ENCODE assay signal across 22 cellular contexts in genomic region chr10:88249450-88249849, GRCh38.
DNase-seq lines count a peak whose midpoint lies in the region; ATAC-seq, FAIRE-seq and TF ChIP-seq lines count a peak whose summit lies in the region.
"Had no signal": no experiment of that assay in that cellular context is flagged by ENCODE, and none has a peak within 500 bp of the region (broad histone marks: within the 10 kb centered on the region; RNA-seq: fewer than 3 reads in every experiment).

No MANE protein-coding gene starts in this region.

- CTCF ChIA-PET in activated CD8-positive, alpha-beta memory T cell treated with anti-CD3 and anti-CD28 coated beads, Interleukin-2, amount 10 ng/mL, durations not matched to agents 7 days and 5 days (lab: Charles Lee) = no interaction called here

- H3K4me1 ChIP-seq in astrocyte (ENCODE audit: insufficient read depth, low read length) = peaks cover 25% of the 10 kb centered on the region
- H3K4me1 ChIP-seq in foreskin keratinocyte = no peaks in the 10 kb centered on the region

- TF ChIP-seq CTCF in natural killer cell (IDR thresholded peaks at IDR 0.05) (no peak), astrocyte (IDR thresholded peaks at IDR 0.05; ENCODE audit: insufficient read depth, low read depth, low read length) (no peak), foreskin keratinocyte (conservative IDR thresholded peaks at IDR 0.05) (no peak)

- DNase-seq in natural killer cell treated with Interleukin-12 subunit alpha and Interleukin-12 subunit beta and Interleukin-15 and Interleukin-18, amount 100 ng/mL, for 72 hours (ENCODE audit: low spot score) = no peak
- DNase-seq in natural killer cell (no peak), astrocyte (ENCODE audit: low read depth) (no peak), foreskin keratinocyte (peak in 1 of 2 donors; percentile 31), NCI-H1417 treated with DMSO at 0.1 percent for 48 hours (lab: John Stamatoyannopoulos, UW) (no peak), left lobe of liver (ENCODE audit: low spot score) (no peak)
- DNase-seq in activated CD8-positive, alpha-beta memory T cell treated with anti-CD3 and anti-CD28 coated beads, Interleukin-2, amount 10 ng/mL, durations not matched to agents 7 days and 5 days = no peak
- DNase-seq: 8988T; ACHN; C1 segment of cervical spinal cord; Calu3; CD4-positive, alpha-beta T cell; DMS79; EL; GDM1 had no signal

- H3K36me3 ChIP-seq in astrocyte (ENCODE audit: insufficient read depth, low read length) = no peaks in the 10 kb centered on the region

- no peaks in the 10 kb centered on the region for H3K36me3 Mint-ChIP-seq in natural killer cell treated with Interleukin-12 subunit alpha and Interleukin-12 subunit beta and Interleukin-15 and Interleukin-18, amount 100 ng/mL, for 72 hours
- H3K36me3 Mint-ChIP-seq in natural killer cell (no peaks in the 10 kb centered on the region), astrocyte (ENCODE audit: low read depth, unreplicated experiment) (no peaks in the 10 kb centered on the region)
- H3K36me3 Mint-ChIP-seq in activated CD8-positive, alpha-beta memory T cell treated with anti-CD3 and anti-CD28 coated beads, Interleukin-2, amount 10 ng/mL, durations not matched to agents 7 days and 5 days = peaks cover 3% of the 10 kb centered on the region

- H3K27me3 ChIP-seq in astrocyte (ENCODE audit: insufficient read depth, low read length) (no peaks in the 10 kb centered on the region), foreskin keratinocyte (peaks cover 12% of the 10 kb centered on the region)

- FAIRE-seq in astrocyte (lab: Jason Lieb, UNC) = no peak
- FAIRE-seq: GM12892, GM19239, H54 had no signal

- H3K4me3 ChIP-seq in astrocyte (ENCODE audit: insufficient read depth, low read depth, low read length) = no peak overlapping the region

- no peaks in the 10 kb centered on the region for H3K79me2 ChIP-seq in astrocyte (ENCODE audit: insufficient read depth, low read length)

- no peaks in the 10 kb centered on the region for H3K27me3 Mint-ChIP-seq in natural killer cell treated with Interleukin-12 subunit alpha and Interleukin-12 subunit beta and Interleukin-15 and Interleukin-18, amount 100 ng/mL, for 72 hours
- H3K27me3 Mint-ChIP-seq in natural killer cell (ENCODE audit: low read depth in 2 of 2) (no peaks in the 10 kb centered on the region), astrocyte (ENCODE audit: low read depth, unreplicated experiment) (peaks cover 8% of the 10 kb centered on the region)
- H3K27me3 Mint-ChIP-seq in activated CD8-positive, alpha-beta memory T cell treated with anti-CD3 and anti-CD28 coated beads, Interleukin-2, amount 10 ng/mL, durations not matched to agents 7 days and 5 days = no peaks in the 10 kb centered on the region
- H3K27me3 Mint-ChIP-seq: B cell; CD4-positive, alpha-beta T cell had no signal

- H3K4me2 ChIP-seq in astrocyte (ENCODE audit: low read length) = no peak overlapping the region

- no peak overlapping the region for H3K27ac Mint-ChIP-seq in natural killer cell treated with Interleukin-12 subunit alpha and Interleukin-12 subunit beta and Interleukin-15 and Interleukin-18, amount 100 ng/mL, for 72 hours
- H3K27ac Mint-ChIP-seq in natural killer cell = no peak overlapping the region
- no peak overlapping the region for H3K27ac Mint-ChIP-seq in astrocyte (ENCODE audit: unreplicated experiment)
- H3K27ac Mint-ChIP-seq in activated CD8-positive, alpha-beta memory T cell treated with anti-CD3 and anti-CD28 coated beads, Interleukin-2, amount 10 ng/mL, durations not matched to agents 7 days and 5 days = no peak overlapping the region
- H3K27ac Mint-ChIP-seq: B cell; CD4-positive, alpha-beta T cell had no signal

- intact Hi-C loops in natural killer cell (cut with micrococcal nuclease) = no loop called here

- peaks cover 10 to 28% of the 10 kb centered on the region in 2 donors for H3K4me1 Mint-ChIP-seq in natural killer cell treated with Interleukin-12 subunit alpha and Interleukin-12 subunit beta and Interleukin-15 and Interleukin-18, amount 100 ng/mL, for 72 hours (ENCODE audit: low read depth in 2 of 2)
- H3K4me1 Mint-ChIP-seq in natural killer cell (peaks cover 7 to 9% of the 10 kb centered on the region in 2 donors), astrocyte (ENCODE audit: low read depth, unreplicated experiment) (peaks cover 6% of the 10 kb centered on the region)
- peaks cover 16% of the 10 kb centered on the region for H3K4me1 Mint-ChIP-seq in activated CD8-positive, alpha-beta memory T cell treated with anti-CD3 and anti-CD28 coated beads, Interleukin-2, amount 10 ng/mL, durations not matched to agents 7 days and 5 days

- no peaks in the 10 kb centered on the region for H3K9me3 Mint-ChIP-seq in natural killer cell treated with Interleukin-12 subunit alpha and Interleukin-12 subunit beta and Interleukin-15 and Interleukin-18, amount 100 ng/mL, for 72 hours
- H3K9me3 Mint-ChIP-seq in natural killer cell (no peaks in the 10 kb centered on the region), astrocyte (ENCODE audit: unreplicated experiment) (no peaks in the 10 kb centered on the region)
- peaks cover 3% of the 10 kb centered on the region for H3K9me3 Mint-ChIP-seq in activated CD8-positive, alpha-beta memory T cell treated with anti-CD3 and anti-CD28 coated beads, Interleukin-2, amount 10 ng/mL, durations not matched to agents 7 days and 5 days (ENCODE audit: low read depth)
- H3K9me3 Mint-ChIP-seq: CD4-positive, alpha-beta T cell had no signal

- H2AFZ ChIP-seq in astrocyte (ENCODE audit: low read depth, low read length) = peak overlapping the region; percentile 9

- no peak overlapping the region for H3K9ac ChIP-seq in astrocyte (ENCODE audit: low read length)

- ATAC-seq in natural killer cell treated with Interleukin-12 subunit alpha and Interleukin-12 subunit beta and Interleukin-15 and Interleukin-18, amount 100 ng/mL, for 72 hours = peak; percentile 48 to 57
- ATAC-seq in natural killer cell (no peak), foreskin keratinocyte (peak; percentile 14), GM18858 (IDR thresholded peaks at IDR 0.05; ENCODE audit: unreplicated experiment) (no peak), left lobe of liver (no peak)
- no peak for ATAC-seq in activated CD8-positive, alpha-beta memory T cell treated with anti-CD3 and anti-CD28 coated beads, Interleukin-2, amount 10 ng/mL, durations not matched to agents 7 days and 5 days
- ATAC-seq: HCT116 had no signal

- no peak overlapping the region for H3K27ac ChIP-seq in astrocyte (ENCODE audit: low read depth, low read length)
- H3K27ac ChIP-seq in foreskin keratinocyte = no peak overlapping the region
- H3K27ac ChIP-seq: HL-60 had no signal

- H3K9me3 ChIP-seq in astrocyte (ENCODE audit: insufficient read depth, low read depth, low read length) = no peaks in the 10 kb centered on the region

- no peak overlapping the region for H3K4me3 Mint-ChIP-seq in natural killer cell treated with Interleukin-12 subunit alpha and Interleukin-12 subunit beta and Interleukin-15 and Interleukin-18, amount 100 ng/mL, for 72 hours
- no peak overlapping the region for H3K4me3 Mint-ChIP-seq in natural killer cell
- no peak overlapping the region for H3K4me3 Mint-ChIP-seq in astrocyte (ENCODE audit: unreplicated experiment)
- no peak overlapping the region for H3K4me3 Mint-ChIP-seq in activated CD8-positive, alpha-beta memory T cell treated with anti-CD3 and anti-CD28 coated beads, Interleukin-2, amount 10 ng/mL, durations not matched to agents 7 days and 5 days
- H3K4me3 Mint-ChIP-seq: B cell; CD4-positive, alpha-beta T cell had no signal

- H4K20me1 ChIP-seq in astrocyte (ENCODE audit: insufficient read depth, low read length) = no peaks in the 10 kb centered on the region

Comparison
In these comparisons a context has a peak if more than half of its experiments do, and no peak if none do; other contexts are left out.
1. ATAC-seq: peak in natural killer cell treated with Interleukin-12 subunit alpha and Interleukin-12 subunit beta and Interleukin-15 and Interleukin-18, amount 100 ng/mL, for 72 hours (2 of 2) and foreskin keratinocyte (single experiment); none in natural killer cell (0 of 3), activated CD8-positive, alpha-beta memory T cell treated with anti-CD3 and anti-CD28 coated beads, Interleukin-2, amount 10 ng/mL, durations not matched to agents 7 days and 5 days (single experiment), GM18858 (single experiment) and left lobe of liver (single experiment).